ENCODE assay signal across 22 cellular contexts in genomic region chr12:116162071-116162470, GRCh38.
"Had no signal": no experiment of that assay in that cellular context is flagged by ENCODE, and none has a peak within 500 bp of the region (broad histone marks: within the 10 kb centered on the region; RNA-seq: fewer than 3 reads in every experiment).

No MANE protein-coding gene starts in this region.

- H3K27ac ChIP-seq: ascending aorta, dorsolateral prefrontal cortex, gastroesophageal sphincter, hepatocyte, neutrophil, right atrium auricular region, skin epidermis, upper lobe of left lung had no signal

- H3K27me3 Mint-ChIP-seq: activated CD8-positive, alpha-beta memory T cell treated with anti-CD3 and anti-CD28 coated beads, Interleukin-2, amount 10 ng/mL, durations not matched to agents 7 days and 5 days; activated naive CD8-positive, alpha-beta T cell treated with anti-CD3 and anti-CD28 coated beads, Interleukin-2, amount 50 U/mL, for 24 hours; naive thymus-derived CD4-positive, alpha-beta T cell; stimulated activated naive CD8-positive, alpha-beta T cell treated with anti-CD3 and anti-CD28 coated beads, Interleukin-15, Interleukin-2, amounts not matched to agents 100 ng/mL and 50 ng/mL, for 24 hours had no signal

- H3K9me3 Mint-ChIP-seq: activated naive CD4-positive, alpha-beta T cell treated with anti-CD3 and anti-CD28 coated beads for 36 hours; activated naive CD8-positive, alpha-beta T cell treated with anti-CD3 and anti-CD28 coated beads, Interleukin-2, amount 50 U/mL, for 24 hours; activated T-helper 2 cell treated with anti-CD3 and anti-CD28 coated beads, Interferon-gamma antibody, Interleukin-2, Interleukin-4, amounts not matched to agents 10 μg/mL and 5 μg/mL and 100 μg/mL, durations not matched to agents 14 hours and 24 hours and 36 hours; naive thymus-derived CD4-positive, alpha-beta T cell; stimulated activated naive CD8-positive, alpha-beta T cell treated with anti-CD3 and anti-CD28 coated beads, Interleukin-15, Interleukin-2, amounts not matched to agents 100 ng/mL and 50 ng/mL, for 24 hours had no signal

- H3K36me3 ChIP-seq: ascending aorta, gastroesophageal sphincter, neutrophil, right atrium auricular region, upper lobe of left lung had no signal

- ATAC-seq: activated CD8-positive, alpha-beta memory T cell treated with anti-CD3 and anti-CD28 coated beads, Interleukin-2, amount 10 ng/mL, durations not matched to agents 7 days and 5 days; activated naive CD8-positive, alpha-beta T cell treated with anti-CD3 and anti-CD28 coated beads, Interleukin-2, amount 50 U/mL, for 24 hours; gastroesophageal sphincter; naive thymus-derived CD4-positive, alpha-beta T cell had no signal

- H3K9me3 ChIP-seq: ascending aorta, gastroesophageal sphincter, neutrophil, right atrium auricular region, upper lobe of left lung had no signal

- H3K4me3 Mint-ChIP-seq: activated CD8-positive, alpha-beta memory T cell treated with anti-CD3 and anti-CD28 coated beads, Interleukin-2, amount 10 ng/mL, durations not matched to agents 7 days and 5 days; activated naive CD4-positive, alpha-beta T cell treated with anti-CD3 and anti-CD28 coated beads for 36 hours; activated naive CD8-positive, alpha-beta T cell treated with anti-CD3 and anti-CD28 coated beads, Interleukin-2, amount 50 U/mL, for 24 hours; naive thymus-derived CD4-positive, alpha-beta T cell; stimulated activated naive CD8-positive, alpha-beta T cell treated with anti-CD3 and anti-CD28 coated beads, Interleukin-15, Interleukin-2, amounts not matched to agents 100 ng/mL and 50 ng/mL, for 24 hours had no signal

- H2AFZ ChIP-seq: hepatocyte had no signal

- H3K27ac Mint-ChIP-seq: activated CD8-positive, alpha-beta memory T cell treated with anti-CD3 and anti-CD28 coated beads, Interleukin-2, amount 10 ng/mL, durations not matched to agents 7 days and 5 days; activated naive CD4-positive, alpha-beta T cell treated with anti-CD3 and anti-CD28 coated beads for 36 hours; activated naive CD8-positive, alpha-beta T cell treated with anti-CD3 and anti-CD28 coated beads, Interleukin-2, amount 50 U/mL, for 24 hours; activated T-helper 2 cell treated with anti-CD3 and anti-CD28 coated beads, Interferon-gamma antibody, Interleukin-2, Interleukin-4, amounts not matched to agents 10 μg/mL and 5 μg/mL and 100 μg/mL, durations not matched to agents 14 hours and 24 hours and 36 hours; naive thymus-derived CD4-positive, alpha-beta T cell; stimulated activated naive CD8-positive, alpha-beta T cell treated with anti-CD3 and anti-CD28 coated beads, Interleukin-15, Interleukin-2, amounts not matched to agents 100 ng/mL and 50 ng/mL, for 24 hours had no signal

- DNase-seq: activated CD4-positive, alpha-beta T cell treated with anti-CD3 and anti-CD28 coated beads for 1 hour; activated CD4-positive, alpha-beta T cell treated with anti-CD3 and anti-CD28 coated beads, Interleukin-2, amount 50 U/mL, for 48 hours; activated CD8-positive, alpha-beta memory T cell treated with anti-CD3 and anti-CD28 coated beads, Interleukin-2, amount 10 ng/mL, durations not matched to agents 7 days and 5 days; activated naive CD4-positive, alpha-beta T cell treated with anti-CD3 and anti-CD28 coated beads for 36 hours; activated naive CD8-positive, alpha-beta T cell treated with anti-CD3 and anti-CD28 coated beads, Interleukin-2, amount 50 U/mL, for 24 hours; activated T-cell treated with anti-CD3 and anti-CD28 coated beads, Interleukin-2, amount 50 U/mL, for 1 hour; dorsolateral prefrontal cortex; mammary epithelial cell; naive thymus-derived CD4-positive, alpha-beta T cell; posterior cingulate gyrus; T1000; upper lobe of left lung had no signal

- H3K4me3 ChIP-seq: ascending aorta, dorsolateral prefrontal cortex, gastroesophageal sphincter, hepatocyte, right atrium auricular region, skin epidermis, upper lobe of left lung had no signal

- FAIRE-seq: bronchial epithelial cell, keratinocyte had no signal

- H3K4me2 ChIP-seq: hepatocyte had no signal

- H3K27me3 ChIP-seq: ascending aorta, dorsolateral prefrontal cortex, gastroesophageal sphincter, hepatocyte, neutrophil, right atrium auricular region, upper lobe of left lung had no signal
